In the genomic region with DNA sequence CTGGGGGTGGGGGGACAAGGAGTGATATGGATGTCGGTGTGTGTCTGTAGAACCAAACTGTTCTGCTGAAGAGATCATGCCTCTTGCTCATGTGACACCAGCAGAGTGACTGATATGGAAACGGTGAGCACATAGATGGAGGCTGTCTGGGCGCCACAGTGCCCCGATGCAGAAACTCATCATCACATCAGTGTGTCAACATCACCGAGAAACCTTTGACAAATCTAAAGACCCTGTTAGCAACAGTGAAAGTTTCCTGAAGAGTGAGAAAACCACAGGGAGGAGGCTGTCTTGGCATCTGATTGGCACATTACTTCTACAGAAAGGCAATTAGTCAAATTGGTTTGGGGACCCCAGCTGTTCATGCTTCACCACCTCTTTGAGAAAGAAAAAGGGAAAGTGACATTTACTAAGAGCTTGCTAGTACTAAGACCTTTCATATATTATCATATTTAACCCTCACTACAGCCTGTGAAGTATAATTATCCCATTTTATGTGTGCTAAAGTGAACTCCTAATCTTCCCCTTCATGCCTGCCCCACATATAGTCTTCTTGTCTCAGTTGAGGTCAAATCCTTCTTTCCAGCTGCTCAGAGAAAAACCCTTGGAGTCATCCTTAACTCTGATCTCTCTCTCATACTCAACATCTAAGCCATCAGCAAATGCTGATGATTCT, we compare ENCODE assay signal across 8 cellular contexts. TPM values are rescaled to one million over a fixed set of nuclear protein-coding genes. Genes with fewer than 3 reads are reported as not detected.
DNase-seq lines count a peak whose midpoint lies in the region; ATAC-seq lines count a peak whose summit lies in the region.

No MANE protein-coding gene starts in this region.

- H3K4me3 ChIP-seq in mesendoderm (ENCODE audit: low read length): no peak overlapping the region

- CTCF ChIA-PET in activated CD4-positive, alpha-beta memory T cell treated with anti-CD3 and anti-CD28 coated beads for 36 hours (lab: Charles Lee): no interaction called here

- no peak overlapping the region for H3K56ac ChIP-seq in mesendoderm (ENCODE audit: low read length)

- no peaks in the 10 kb centered on the region for H3K79me2 ChIP-seq in mesendoderm (ENCODE audit: control insufficient read depth, insufficient read depth, low read length)

- H3K4me1 ChIP-seq in mesendoderm (ENCODE audit: control insufficient read depth, low read depth, low read length): no peaks in the 10 kb centered on the region

- no peak overlapping the region for H4K5ac ChIP-seq in mesendoderm (ENCODE audit: low read length)

- no peak overlapping the region for H2BK5ac ChIP-seq in mesendoderm (ENCODE audit: low read length)

- peak overlapping the region; percentile 81 for H3K27ac Mint-ChIP-seq in activated CD4-positive, alpha-beta memory T cell treated with anti-CD3 and anti-CD28 coated beads for 36 hours

- H3K9ac ChIP-seq in mesendoderm (ENCODE audit: low read length): no peak overlapping the region

- peak; percentile 90 for DNase-seq in activated CD4-positive, alpha-beta memory T cell treated with anti-CD3 and anti-CD28 coated beads for 36 hours
- peak; percentile 83 for DNase-seq in stimulated activated CD4-positive, alpha-beta T cell treated with anti-CD3 and anti-CD28 coated beads, Interleukin-4, amount 100 ng/mL, for 24 hours
- DNase-seq in mesendoderm: no peak
- DNase-seq in NOMO-1 treated with DMSO at 0.1 percent for 48 hours (lab: John Stamatoyannopoulos, UW; ENCODE audit: unreplicated experiment): no peak
- no peak for DNase-seq in C1 segment of cervical spinal cord (lab: John Stamatoyannopoulos, UW)
- no peak for DNase-seq in retina

- no peak overlapping the region for H3K23ac ChIP-seq in mesendoderm (ENCODE audit: low read length)

- ATAC-seq in GM19328 (IDR thresholded peaks at IDR 0.05; ENCODE audit: unreplicated experiment) (peak; percentile 32), HG03064 (IDR thresholded peaks at IDR 0.05; ENCODE audit: low read depth, unreplicated experiment) (peak; percentile 34)

- peak overlapping the region; percentile 46 for H3K4me3 Mint-ChIP-seq in activated CD4-positive, alpha-beta memory T cell treated with anti-CD3 and anti-CD28 coated beads for 36 hours

- H2AK5ac ChIP-seq in mesendoderm (ENCODE audit: low read length): no peak overlapping the region

- no peaks in the 10 kb centered on the region for H3K27me3 Mint-ChIP-seq in activated CD4-positive, alpha-beta memory T cell treated with anti-CD3 and anti-CD28 coated beads for 36 hours

- H3K27ac ChIP-seq in mesendoderm (ENCODE audit: low read depth, low read length): no peak overlapping the region

- no peaks in the 10 kb centered on the region for H3K79me1 ChIP-seq in mesendoderm (ENCODE audit: low read length)

- H2BK15ac ChIP-seq in mesendoderm (replicated peaks; ENCODE audit: low read depth): no peak overlapping the region

- no peak overlapping the region for H3K4ac ChIP-seq in mesendoderm (ENCODE audit: low read depth, low read length)

- H2BK120ac ChIP-seq in mesendoderm (ENCODE audit: low read depth, low read length): no peak overlapping the region

- POLR2A ChIA-PET in activated CD4-positive, alpha-beta memory T cell treated with anti-CD3 and anti-CD28 coated beads for 36 hours (lab: Charles Lee): interaction anchor here (1.0 to 8.1 kb wide), 5 partner anchors 14 to 26 kb away, joined by 3 to 65 read pairs (median 3); a partner anchor contains a TSS

- no peaks in the 10 kb centered on the region for H3K9me3 Mint-ChIP-seq in activated CD4-positive, alpha-beta memory T cell treated with anti-CD3 and anti-CD28 coated beads for 36 hours

- no peaks in the 10 kb centered on the region for H3K27me3 ChIP-seq in mesendoderm (ENCODE audit: insufficient read depth, low read length, poor library complexity)

- WGBS in mesendoderm (ENCODE audit: extremely low coverage, insufficient coverage, low lambda C conversion rate): no CpG with 5 or more reads among the region's 5 CpGs

- no peaks in the 10 kb centered on the region for H3K36me3 Mint-ChIP-seq in activated CD4-positive, alpha-beta memory T cell treated with anti-CD3 and anti-CD28 coated beads for 36 hours

- intact Hi-C loops in activated CD4-positive, alpha-beta memory T cell treated with anti-CD3 and anti-CD28 coated beads for 36 hours (cut with micrococcal nuclease): loop anchor here (1.0 to 2.0 kb wide), 11 partner anchors 12 to 560 kb away; a partner anchor contains a TSS

- no peak overlapping the region for H4K8ac ChIP-seq in mesendoderm (ENCODE audit: low read depth, low read length)

- H3K4me2 ChIP-seq in mesendoderm (ENCODE audit: low read length): no peak overlapping the region

- H3K4me1 Mint-ChIP-seq in activated CD4-positive, alpha-beta memory T cell treated with anti-CD3 and anti-CD28 coated beads for 36 hours (ENCODE audit: low read depth): peaks cover 86% of the 10 kb centered on the region

- no peak overlapping the region for H3K18ac ChIP-seq in mesendoderm (ENCODE audit: low read length)

- no peaks in the 10 kb centered on the region for H3K36me3 ChIP-seq in mesendoderm (ENCODE audit: control insufficient read depth, insufficient read depth, low read length)

RNA-seq across cellular contexts. Expression of a gene that starts 25.6 kb away (rescaled TPM):
- 100 to 1,000 TPM; 125 to 128 TPM for total RNA-seq in activated CD4-positive, alpha-beta memory T cell treated with anti-CD3 and anti-CD28 coated beads for 36 hours
- not detected for polyA plus RNA-seq in mesendoderm (2013, experiment 1 of 2)
- polyA plus RNA-seq in mesendoderm (2013, experiment 2 of 2): not detected

RNA-seq across cellular contexts. Expression of a gene that starts 38.8 kb away (rescaled TPM):
- total RNA-seq in activated CD4-positive, alpha-beta memory T cell treated with anti-CD3 and anti-CD28 coated beads for 36 hours: 10 to 100 TPM; 23.1 to 23.3 TPM
- polyA plus RNA-seq in mesendoderm (2013, experiment 1 of 2): not detected
- polyA plus RNA-seq in mesendoderm (2013, experiment 2 of 2): not detected

Comparison
In these comparisons a context has a peak if more than half of its experiments do, and no peak if none do; other contexts are left out.
1. DNase-seq: peak in activated CD4-positive, alpha-beta memory T cell treated with anti-CD3 and anti-CD28 coated beads for 36 hours (single experiment) and stimulated activated CD4-positive, alpha-beta T cell treated with anti-CD3 and anti-CD28 coated beads, Interleukin-4, amount 100 ng/mL, for 24 hours (single experiment); none in mesendoderm (single experiment), NOMO-1 treated with DMSO at 0.1 percent for 48 hours (single experiment), C1 segment of cervical spinal cord (0 of 14) and retina (single experiment).